ENCODE assay signal across 8 cellular contexts in genomic region chr10:14032406-14032998, GRCh38.
DNase-seq lines count a peak whose midpoint lies in the region; ATAC-seq and TF ChIP-seq lines count a peak whose summit lies in the region.

No MANE protein-coding gene starts in this region.

- no peak overlapping the region for H3K4me3 ChIP-seq in testis

- H3K27ac Mint-ChIP-seq in CD4-positive, alpha-beta T cell = no peak overlapping the region
- H3K27ac Mint-ChIP-seq in activated naive CD4-positive, alpha-beta T cell treated with anti-CD3 and anti-CD28 coated beads, Interleukin-2, amount 10 ng/mL, durations not matched to agents 7 days and 5 days = no peak overlapping the region

- peak; percentile 15 to 60 (median 30) for DNase-seq in CD4-positive, alpha-beta T cell
- DNase-seq in NAMALWA (ENCODE audit: low spot score) (peak; percentile 25), left kidney (ENCODE audit: low read depth, low spot score) (peak; percentile 37), testis (peak; percentile 61), NCI-H2107 (lab: John Stamatoyannopoulos, UW) (no peak)
- peak; percentile 59 for DNase-seq in activated naive CD4-positive, alpha-beta T cell treated with anti-CD3 and anti-CD28 coated beads, Interleukin-2, amount 10 ng/mL, durations not matched to agents 7 days and 5 days

- peaks cover 8% of the 10 kb centered on the region for H3K4me1 Mint-ChIP-seq in CD4-positive, alpha-beta T cell (ENCODE audit: low read depth)
- peaks cover 9% of the 10 kb centered on the region for H3K4me1 Mint-ChIP-seq in activated naive CD4-positive, alpha-beta T cell treated with anti-CD3 and anti-CD28 coated beads, Interleukin-2, amount 10 ng/mL, durations not matched to agents 7 days and 5 days

- 38 to 63% methylated on average over 14 to 17 of the region's 17 CpGs for WGBS in testis, 2 donors

- H3K27me3 ChIP-seq in CD4-positive, alpha-beta T cell (ENCODE audit: control insufficient read depth, insufficient read depth, low read length) = no peaks in the 10 kb centered on the region
- no peaks in the 10 kb centered on the region for H3K27me3 ChIP-seq in testis

- no peak for TF ChIP-seq POLR2A in testis (IDR thresholded peaks at IDR 0.05)

- peak; percentile 52 for ATAC-seq in CD4-positive, alpha-beta T cell (ENCODE audit: poor library complexity)
- ATAC-seq in HG03442 (IDR thresholded peaks at IDR 0.05; ENCODE audit: unreplicated experiment) = no peak
- no peak for ATAC-seq in GM19467 (IDR thresholded peaks at IDR 0.05; ENCODE audit: unreplicated experiment)

- H3K36me3 Mint-ChIP-seq in CD4-positive, alpha-beta T cell (ENCODE audit: low read depth) = no peaks in the 10 kb centered on the region
- H3K36me3 Mint-ChIP-seq in activated naive CD4-positive, alpha-beta T cell treated with anti-CD3 and anti-CD28 coated beads, Interleukin-2, amount 10 ng/mL, durations not matched to agents 7 days and 5 days = no peaks in the 10 kb centered on the region

- no peak overlapping the region for H3K4me3 Mint-ChIP-seq in CD4-positive, alpha-beta T cell
- H3K4me3 Mint-ChIP-seq in activated naive CD4-positive, alpha-beta T cell treated with anti-CD3 and anti-CD28 coated beads, Interleukin-2, amount 10 ng/mL, durations not matched to agents 7 days and 5 days = no peak overlapping the region

- H3K27me3 Mint-ChIP-seq in CD4-positive, alpha-beta T cell = no peaks in the 10 kb centered on the region
- H3K27me3 Mint-ChIP-seq in activated naive CD4-positive, alpha-beta T cell treated with anti-CD3 and anti-CD28 coated beads, Interleukin-2, amount 10 ng/mL, durations not matched to agents 7 days and 5 days = peaks cover 23% of the 10 kb centered on the region

- no peaks in the 10 kb centered on the region for H3K4me1 ChIP-seq in testis

- peak; percentile 73 for TF ChIP-seq CTCF in CD4-positive, alpha-beta T cell (IDR thresholded peaks at IDR 0.05)
- TF ChIP-seq CTCF in testis (IDR thresholded peaks at IDR 0.05) = peak; percentile 30 to 80 (median 55)

- CTCF ChIA-PET in CD4-positive, alpha-beta T cell (lab: Charles Lee) = interaction anchor here (0.6 kb wide), 2 partner anchors 9 to 102 kb away, joined by 3 read pairs; no protein-coding TSS in a partner anchor
- CTCF ChIA-PET in activated naive CD4-positive, alpha-beta T cell treated with anti-CD3 and anti-CD28 coated beads, Interleukin-2, amount 10 ng/mL, durations not matched to agents 7 days and 5 days (lab: Charles Lee) = interaction anchor here (1.4 kb wide), 1 partner anchor 13 kb away, joined by 4 read pairs; no protein-coding TSS in a partner anchor

- no peaks in the 10 kb centered on the region for H3K9me3 Mint-ChIP-seq in CD4-positive, alpha-beta T cell
- H3K9me3 Mint-ChIP-seq in activated naive CD4-positive, alpha-beta T cell treated with anti-CD3 and anti-CD28 coated beads, Interleukin-2, amount 10 ng/mL, durations not matched to agents 7 days and 5 days = no peaks in the 10 kb centered on the region

- no peaks in the 10 kb centered on the region for H3K36me3 ChIP-seq in testis (ENCODE audit: low read depth, missing control alignments)

- intact Hi-C loops in CD4-positive, alpha-beta T cell (cut with DNase I, micrococcal nuclease) = loop anchor here in 1 of 2 experiments (2.0 kb wide), 1 partner anchor 24 kb away; no protein-coding TSS in a partner anchor
- intact Hi-C loops in testis (cut with DNase I; ENCODE audit: low total_unique reads) = no loop called here

- H3K9me3 ChIP-seq in CD4-positive, alpha-beta T cell (ENCODE audit: control insufficient read depth, low read length) = no peaks in the 10 kb centered on the region
- no peaks in the 10 kb centered on the region for H3K9me3 ChIP-seq in testis

- H3K27ac ChIP-seq in CD4-positive, alpha-beta T cell (ENCODE audit: low read depth, low read length) = no peak overlapping the region
- H3K27ac ChIP-seq in testis = no peak overlapping the region

- POLR2A ChIA-PET in CD4-positive, alpha-beta T cell (lab: Charles Lee) = interaction anchor here (0.6 kb wide), 1 partner anchor 446 kb away, joined by 3 read pairs; no protein-coding TSS in a partner anchor
